19 cellular contexts compared by ENCODE assay signal in genomic region chr6:44409207-44409796, GRCh38.
"Had no signal": no experiment of that assay in that cellular context is flagged by ENCODE, and none has a peak within 500 bp of the region (broad histone marks: within the 10 kb centered on the region; RNA-seq: fewer than 3 reads in every experiment).

No MANE protein-coding gene starts in this region.

- H3K4me3 Mint-ChIP-seq: activated naive CD4-positive, alpha-beta T cell treated with anti-CD3 and anti-CD28 coated beads for 36 hours; stimulated activated naive B cell treated with anti-CD40 and anti-IgM and Interleukin-4, amounts not matched to agents 10 μg/mL and 1 μg/mL and 100 μg/mL, for 72 hours; T-helper 2 cell treated with Interferon-gamma antibody and Interleukin-4, amounts not matched to agents 5 μg/mL and 100 μg/mL, for 36 hours; type B pancreatic cell had no signal

- ATAC-seq: heart right ventricle; left cardiac atrium; sciatic nerve; stimulated activated naive B cell treated with anti-CD40 and anti-IgM and Interleukin-4, amounts not matched to agents 10 μg/mL and 1 μg/mL and 100 μg/mL, for 72 hours had no signal

- FAIRE-seq: bronchial epithelial cell, endometrium, small intestine had no signal

- H3K9me3 Mint-ChIP-seq: type B pancreatic cell had no signal

- H3K27me3 Mint-ChIP-seq: stimulated activated naive B cell treated with anti-CD40 and anti-IgM and Interleukin-4, amounts not matched to agents 10 μg/mL and 1 μg/mL and 100 μg/mL, for 72 hours; type B pancreatic cell had no signal

- DNase-seq: activated CD4-positive, CD25-positive, alpha-beta regulatory T cell treated with anti-CD3 and anti-CD28 coated beads, Interleukin-2, amount 50 U/mL, for 72 hours; activated naive CD4-positive, alpha-beta T cell treated with anti-CD3 and anti-CD28 coated beads for 36 hours; amygdala; cerebellar nuclear complex; erythroblast; foreskin fibroblast; heart right ventricle; islet precursor cell; left cardiac atrium; nucleus accumbens; small intestine; stimulated activated CD4-positive, alpha-beta T cell treated with anti-CD3 and anti-CD28 coated beads, Interleukin-2, amount 100 ng/mL, for 24 hours; stimulated activated naive B cell treated with anti-CD40 and anti-IgM and Interleukin-4, amounts not matched to agents 10 μg/mL and 1 μg/mL and 100 μg/mL, for 72 hours; WERI-Rb-1 had no signal

- H3K27ac Mint-ChIP-seq: activated naive CD4-positive, alpha-beta T cell treated with anti-CD3 and anti-CD28 coated beads for 36 hours; stimulated activated naive B cell treated with anti-CD40 and anti-IgM and Interleukin-4, amounts not matched to agents 10 μg/mL and 1 μg/mL and 100 μg/mL, for 72 hours; T-helper 2 cell treated with Interferon-gamma antibody and Interleukin-4, amounts not matched to agents 5 μg/mL and 100 μg/mL, for 36 hours; type B pancreatic cell had no signal
